ENCODE assay signal across 2 cellular contexts in genomic region chr9:122537066-122537465, GRCh38. TPM values are rescaled to one million over a fixed set of nuclear protein-coding genes. Genes with fewer than 3 reads are reported as not detected.
"Had no signal": no experiment of that assay in that cellular context is flagged by ENCODE, and none has a peak within 500 bp of the region (broad histone marks: within the 10 kb centered on the region; RNA-seq: fewer than 3 reads in every experiment).

No MANE protein-coding gene starts in this region.

RNA-seq across cellular contexts. Expression of gene OR1N1, which starts 10.0 kb away (rescaled TPM):
- total RNA-seq: G401, GM12878 had no signal

RNA-seq across cellular contexts. Expression of gene OR1N2, which starts 15.8 kb away (rescaled TPM):
- total RNA-seq: G401, GM12878 had no signal

RNA-seq across cellular contexts. Expression of gene OR1J4, which starts 18.1 kb away (rescaled TPM):
- total RNA-seq: G401, GM12878 had no signal

RNA-seq across cellular contexts. Expression of gene OR1J2, which starts 26.5 kb away (rescaled TPM):
- total RNA-seq: G401, GM12878 had no signal

RNA-seq across cellular contexts. Expression of gene OR1L8, which starts 46.1 kb away (rescaled TPM):
- total RNA-seq: G401, GM12878 had no signal
